In the genomic region with DNA sequence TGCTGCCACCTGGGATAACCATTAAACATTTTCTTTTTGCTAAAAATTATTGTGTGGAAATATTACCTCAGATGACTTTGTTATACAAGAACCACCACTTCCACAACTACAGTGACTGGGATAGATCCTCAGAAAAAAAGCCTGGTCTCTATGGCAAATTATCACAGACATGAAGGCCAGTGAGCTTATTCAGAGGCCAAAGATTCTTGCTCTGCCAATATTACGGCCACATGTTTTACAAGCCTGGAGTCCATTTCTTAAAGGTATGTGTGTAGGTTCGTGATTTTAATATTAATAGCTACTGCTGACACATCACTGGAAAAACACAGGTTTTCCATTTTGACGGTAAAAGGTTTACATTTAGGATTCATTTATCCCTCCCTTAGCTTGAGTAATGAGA, we compare ENCODE assay signal across 18 cellular contexts.
A peak's percentile ranks its signal among the peaks of the same experiment; 100 is the strongest.
DNase-seq lines count a peak whose midpoint lies in the region; ATAC-seq, FAIRE-seq and TF ChIP-seq lines count a peak whose summit lies in the region.
"Had no signal": no experiment of that assay in that cellular context is flagged by ENCODE, and none has a peak within 500 bp of the region (broad histone marks: within the 10 kb centered on the region; RNA-seq: fewer than 3 reads in every experiment).

No MANE protein-coding gene starts in this region.

- H3K36me3 Mint-ChIP-seq in astrocyte (ENCODE audit: low read depth, unreplicated experiment) = peaks cover 8% of the 10 kb centered on the region
- H3K36me3 Mint-ChIP-seq in natural killer cell treated with Interleukin-12 subunit alpha and Interleukin-12 subunit beta and Interleukin-15 and Interleukin-18, amount 100 ng/mL, for 72 hours = no peaks in the 10 kb centered on the region
- H3K36me3 Mint-ChIP-seq: CD4-positive, alpha-beta memory T cell had no signal

- H3K4me2 ChIP-seq in BLaER1 treated with 17β-estradiol and CSF1 and Interleukin-3, amounts not matched to agents 10 nM and 100 nM = peak overlapping the region in 6 of 11 experiments; percentile 74 to 84 (median 82); a peak in 10 of 22 replicates
- H3K4me2 ChIP-seq in OCI-LY3 (ENCODE audit: low read length) (peak overlapping the region; percentile 81), astrocyte (ENCODE audit: low read length) (peak overlapping the region; percentile 45)

- H3K27ac ChIP-seq in BLaER1 treated with 17β-estradiol and CSF1 and Interleukin-3, amounts not matched to agents 10 nM and 100 nM = peak overlapping the region in 9 of 11 experiments; percentile 82 to 93 (median 88); a peak in 14 of 22 replicates
- H3K27ac ChIP-seq in OCI-LY3 (ENCODE audit: low read length) (peak overlapping the region; percentile 77), astrocyte (ENCODE audit: low read depth, low read length) (peak overlapping the region; percentile 57)

- TF ChIP-seq CTCF in OCI-LY3 (IDR thresholded peaks at IDR 0.05; ENCODE audit: low read depth, low read length) (no peak), astrocyte (IDR thresholded peaks at IDR 0.05; ENCODE audit: insufficient read depth, low read depth, low read length) (no peak)

- H3K4me1 ChIP-seq in BLaER1 treated with 17β-estradiol and CSF1 and Interleukin-3, amounts not matched to agents 10 nM and 100 nM = peaks cover 19 to 92% (median 45%) of the 10 kb centered on the region in 10 experiments
- H3K4me1 ChIP-seq in OCI-LY3 (ENCODE audit: low read length) (peaks cover 61% of the 10 kb centered on the region), astrocyte (ENCODE audit: insufficient read depth, low read length) (peaks cover 60% of the 10 kb centered on the region)

- H3K27me3 ChIP-seq in BLaER1 treated with 17β-estradiol and CSF1 and Interleukin-3, amounts not matched to agents 10 nM and 100 nM = no peaks in the 10 kb centered on the region
- H3K27me3 ChIP-seq in OCI-LY3 (ENCODE audit: low read depth, low read length) = peaks cover 44% of the 10 kb centered on the region
- H3K27me3 ChIP-seq in astrocyte (ENCODE audit: insufficient read depth, low read length) = no peaks in the 10 kb centered on the region
- H3K27me3 ChIP-seq: gastrocnemius medialis, pancreas, tibial nerve had no signal

- no peak overlapping the region for H2AFZ ChIP-seq in OCI-LY3 (ENCODE audit: low read depth, low read length)
- H2AFZ ChIP-seq in astrocyte (ENCODE audit: low read depth, low read length) = no peak overlapping the region

- intact Hi-C loops in Right ventricle myocardium inferior (cut with DNase I) = no loop called here

- no peaks in the 10 kb centered on the region for H3K27me3 Mint-ChIP-seq in astrocyte (ENCODE audit: low read depth, unreplicated experiment)
- H3K27me3 Mint-ChIP-seq in natural killer cell treated with Interleukin-12 subunit alpha and Interleukin-12 subunit beta and Interleukin-15 and Interleukin-18, amount 100 ng/mL, for 72 hours = no peaks in the 10 kb centered on the region

- H3K27ac Mint-ChIP-seq in astrocyte (ENCODE audit: unreplicated experiment) = no peak overlapping the region
- peak overlapping the region; percentile 56 to 95 for H3K27ac Mint-ChIP-seq in natural killer cell treated with Interleukin-12 subunit alpha and Interleukin-12 subunit beta and Interleukin-15 and Interleukin-18, amount 100 ng/mL, for 72 hours
- H3K27ac Mint-ChIP-seq: T-helper 2 cell treated with Interferon-gamma antibody and Interleukin-4, amounts not matched to agents 5 μg/mL and 100 μg/mL, for 36 hours had no signal

- H3K9me3 ChIP-seq in BLaER1 treated with 17β-estradiol and CSF1 and Interleukin-3, amounts not matched to agents 10 nM and 100 nM (replicated peaks in 1 of 11) = no peaks in the 10 kb centered on the region
- H3K9me3 ChIP-seq in OCI-LY3 (ENCODE audit: insufficient read depth, low read length) (no peaks in the 10 kb centered on the region), astrocyte (ENCODE audit: insufficient read depth, low read depth, low read length) (no peaks in the 10 kb centered on the region)
- H3K9me3 ChIP-seq: gastrocnemius medialis, pancreas, tibial nerve had no signal

- H3K4me3 Mint-ChIP-seq in astrocyte (ENCODE audit: unreplicated experiment) = no peak overlapping the region
- no peak overlapping the region for H3K4me3 Mint-ChIP-seq in natural killer cell treated with Interleukin-12 subunit alpha and Interleukin-12 subunit beta and Interleukin-15 and Interleukin-18, amount 100 ng/mL, for 72 hours

- no peak for ATAC-seq in natural killer cell treated with Interleukin-12 subunit alpha and Interleukin-12 subunit beta and Interleukin-15 and Interleukin-18, amount 100 ng/mL, for 72 hours
- ATAC-seq in Right ventricle myocardium inferior = no peak
- ATAC-seq: gastrocnemius medialis, pancreas, sciatic nerve had no signal

- FAIRE-seq in astrocyte (lab: Jason Lieb, UNC) = no peak
- FAIRE-seq: pancreas had no signal

- no peak overlapping the region for H3K4me3 ChIP-seq in BLaER1 treated with 17β-estradiol and CSF1 and Interleukin-3, amounts not matched to agents 10 nM and 100 nM
- H3K4me3 ChIP-seq in OCI-LY3 (ENCODE audit: low read length) (peak overlapping the region; percentile 30), astrocyte (ENCODE audit: insufficient read depth, low read depth, low read length) (no peak overlapping the region)
- H3K4me3 ChIP-seq: gastrocnemius medialis, lung, pancreas, tibial nerve had no signal

- no peaks in the 10 kb centered on the region for H3K36me3 ChIP-seq in BLaER1 treated with 17β-estradiol and CSF1 and Interleukin-3, amounts not matched to agents 10 nM and 100 nM
- no peaks in the 10 kb centered on the region for H3K36me3 ChIP-seq in OCI-LY3 (replicated peaks; ENCODE audit: low read depth, low read length)
- H3K36me3 ChIP-seq in astrocyte (ENCODE audit: insufficient read depth, low read length) = no peaks in the 10 kb centered on the region
- H3K36me3 ChIP-seq: gastrocnemius medialis, pancreas, tibial nerve had no signal

- H3K9ac ChIP-seq in BLaER1 treated with 17β-estradiol and CSF1 and Interleukin-3, amounts not matched to agents 10 nM and 100 nM = no peak overlapping the region
- H3K9ac ChIP-seq in OCI-LY3 (ENCODE audit: low read length) = peak overlapping the region; percentile 23; the same call in 1 of the 2 replicates
- peak overlapping the region; percentile 26 for H3K9ac ChIP-seq in astrocyte (ENCODE audit: low read length)

- DNase-seq in astrocyte (ENCODE audit: low read depth) (peak; percentile 51), Right ventricle myocardium inferior (ENCODE audit: missing footprints) (no peak), AG08395 (ENCODE audit: low spot score) (no peak), OCI-M1 (lab: John Stamatoyannopoulos, UW) (no peak), activated gamma-delta T cell treated with Interleukin-2 at 50 U/mL for 16 hours (no peak)
- DNase-seq in natural killer cell treated with Interleukin-12 subunit alpha and Interleukin-12 subunit beta and Interleukin-15 and Interleukin-18, amount 100 ng/mL, for 72 hours (ENCODE audit: low spot score) = no peak
- DNase-seq: CD4-positive, alpha-beta memory T cell; DMS53; gastrocnemius medialis; NCI-H1417 treated with DMSO at 0.1 percent for 48 hours; NCI-H2171 treated with DMSO at 0.1 percent for 48 hours; pancreas had no signal

- no peaks in the 10 kb centered on the region; a peak in 1 of 22 replicates for H4K20me1 ChIP-seq in BLaER1 treated with 17β-estradiol and CSF1 and Interleukin-3, amounts not matched to agents 10 nM and 100 nM
- H4K20me1 ChIP-seq in OCI-LY3 (ENCODE audit: insufficient read depth, low read length) (peaks cover 7% of the 10 kb centered on the region; the same call in 1 of the 2 replicates), astrocyte (ENCODE audit: insufficient read depth, low read length) (no peaks in the 10 kb centered on the region)

- H3K4me1 Mint-ChIP-seq in astrocyte (ENCODE audit: low read depth, unreplicated experiment) = peaks cover 72% of the 10 kb centered on the region
- H3K4me1 Mint-ChIP-seq in natural killer cell treated with Interleukin-12 subunit alpha and Interleukin-12 subunit beta and Interleukin-15 and Interleukin-18, amount 100 ng/mL, for 72 hours (ENCODE audit: low read depth in 2 of 2) = peaks cover 45% of the 10 kb centered on the region in 2 donors

- no peaks in the 10 kb centered on the region for H3K9me3 Mint-ChIP-seq in astrocyte (ENCODE audit: unreplicated experiment)
- H3K9me3 Mint-ChIP-seq in natural killer cell treated with Interleukin-12 subunit alpha and Interleukin-12 subunit beta and Interleukin-15 and Interleukin-18, amount 100 ng/mL, for 72 hours = no peaks in the 10 kb centered on the region
- H3K9me3 Mint-ChIP-seq: CD4-positive, alpha-beta memory T cell; T-helper 2 cell treated with Interferon-gamma antibody and Interleukin-4, amounts not matched to agents 5 μg/mL and 100 μg/mL, for 36 hours had no signal

- H3K79me2 ChIP-seq in OCI-LY3 (ENCODE audit: low read length) (peaks cover 4% of the 10 kb centered on the region; the same call in 1 of the 2 replicates), astrocyte (ENCODE audit: insufficient read depth, low read length) (peaks cover 72% of the 10 kb centered on the region)

Comparison
In these comparisons a context has a peak if more than half of its experiments do, and no peak if none do; other contexts are left out.
1. H3K9ac ChIP-seq: peak in OCI-LY3 (single experiment) and astrocyte (single experiment); none in BLaER1 treated with 17β-estradiol and CSF1 and Interleukin-3, amounts not matched to agents 10 nM and 100 nM (0 of 11).
2. Peak in every context shown above with its lines, with median percentiles within 50 percentile points of each other: H3K27ac ChIP-seq and H3K4me2 ChIP-seq.